Comparison of ENCODE assay signal across 9 cellular contexts in the genomic region with DNA sequence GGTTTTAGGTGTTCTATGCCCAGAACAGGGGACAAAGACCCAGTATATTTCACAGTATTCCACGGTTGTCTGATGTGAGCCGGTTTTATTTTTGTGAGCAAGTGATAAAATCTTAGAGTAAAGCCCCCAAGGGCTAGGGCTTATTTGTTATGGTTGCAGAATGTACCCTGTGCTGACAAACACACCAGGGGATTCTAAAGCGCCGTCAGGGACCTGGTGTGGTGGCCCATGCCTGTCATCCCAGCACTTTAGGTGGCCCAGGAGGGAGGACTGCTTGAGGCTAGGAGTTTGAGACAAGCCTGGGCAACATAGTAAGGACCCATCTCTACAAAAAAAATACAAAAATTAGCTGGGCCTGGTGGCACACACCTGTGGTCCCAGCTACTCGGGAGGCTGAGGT.
"Had no signal": no experiment of that assay in that cellular context is flagged by ENCODE, and none has a peak within 500 bp of the region (broad histone marks: within the 10 kb centered on the region; RNA-seq: fewer than 3 reads in every experiment).

No MANE protein-coding gene starts in this region.

- ATAC-seq: HCT116, HepG2 had no signal

- H3K9me3 ChIP-seq: HAP-1 had no signal

- H3K4me1 Mint-ChIP-seq: IgD-negative memory B cell had no signal

- H3K36me3 ChIP-seq: HAP-1 had no signal

- DNase-seq: GM23248, GOT3, H7, HFFc6 had no signal

- H3K27ac ChIP-seq: GM23248, HL-60 had no signal

- H3K4me3 ChIP-seq: GM23248, HAP-1 had no signal

- H3K27me3 Mint-ChIP-seq: IgD-negative memory B cell had no signal

- H3K27ac Mint-ChIP-seq: HFFc6, IgD-negative memory B cell had no signal

- H3K9me3 Mint-ChIP-seq: HFFc6, IgD-negative memory B cell had no signal

- H3K4me3 Mint-ChIP-seq: HFFc6, IgD-negative memory B cell had no signal
